Comparison of ENCODE assay signal across 8 cellular contexts in genomic region chr17:59427425-59427921, GRCh38.
DNase-seq lines count a peak whose midpoint lies in the region; ATAC-seq and TF ChIP-seq lines count a peak whose summit lies in the region.

No MANE protein-coding gene starts in this region.

- ATAC-seq in HG02938 (IDR thresholded peaks at IDR 0.05; ENCODE audit: unreplicated experiment) = no peak

- no peak for TF ChIP-seq CTCF in fibroblast of the aortic adventitia (IDR thresholded peaks at IDR 0.05; ENCODE audit: insufficient read depth, low read length)

- H3K4me3 ChIP-seq in fibroblast of the aortic adventitia (ENCODE audit: low read depth, low read length) = no peak overlapping the region

- peak; percentile 47 for DNase-seq in ELF-1 (ENCODE audit: low read depth, low spot score)
- DNase-seq in activated CD4-positive, alpha-beta T cell treated with anti-CD3 and anti-CD28 coated beads, Interleukin-2, amount 50 U/mL, for 48 hours = peak; percentile 54 to 67
- DNase-seq in fibroblast of the aortic adventitia (ENCODE audit: low read depth) = peak; percentile 69
- peak; percentile 98 for DNase-seq in pulmonary artery endothelial cell (ENCODE audit: low read depth, low spot score)
- DNase-seq in SHP77 treated with DMSO at 0.1 percent for 48 hours (lab: John Stamatoyannopoulos, UW) = no peak
- no peak for DNase-seq in ureter (ENCODE audit: low spot score)
- DNase-seq in DMS53 treated with DMSO at 0.1 percent for 48 hours (lab: John Stamatoyannopoulos, UW; ENCODE audit: unreplicated experiment) = no peak

Comparison
In these comparisons a context has a peak if more than half of its experiments do, and no peak if none do; other contexts are left out.
1. DNase-seq: peak in ELF-1 (single experiment), activated CD4-positive, alpha-beta T cell treated with anti-CD3 and anti-CD28 coated beads, Interleukin-2, amount 50 U/mL, for 48 hours (2 of 2), fibroblast of the aortic adventitia (single experiment) and pulmonary artery endothelial cell (single experiment); none in SHP77 treated with DMSO at 0.1 percent for 48 hours (single experiment), ureter (single experiment) and DMS53 treated with DMSO at 0.1 percent for 48 hours (single experiment).